ENCODE assay signal across 10 cellular contexts in genomic region chr17:58330544-58330996, GRCh38. TPM values are rescaled to one million over a fixed set of nuclear protein-coding genes. Genes with fewer than 3 reads are reported as not detected.
DNase-seq lines count a peak whose midpoint lies in the region; ATAC-seq, FAIRE-seq and TF ChIP-seq lines count a peak whose summit lies in the region.
"Had no signal": no experiment of that assay in that cellular context is flagged by ENCODE, and none has a peak within 500 bp of the region (broad histone marks: within the 10 kb centered on the region; RNA-seq: fewer than 3 reads in every experiment).

No MANE protein-coding gene starts in this region.

- H3K4me3 Mint-ChIP-seq in T-helper 2 cell treated with Interferon-gamma antibody and Interleukin-4, amounts not matched to agents 5 μg/mL and 100 μg/mL, for 36 hours = peak overlapping the region; percentile 99
- peak overlapping the region; percentile 98 for H3K4me3 Mint-ChIP-seq in dendritic cell treated with granulocyte-macrophage colony-stimulating factor and Interleukin-4, amounts not matched to agents 40 ng/mL and 50 ng/mL, for 4 days

- ATAC-seq in GM21786 (IDR thresholded peaks at IDR 0.05; ENCODE audit: unreplicated experiment) (no peak), GM21576 (IDR thresholded peaks at IDR 0.05; ENCODE audit: unreplicated experiment) (no peak)

- H3K4me1 Mint-ChIP-seq in T-helper 2 cell treated with Interferon-gamma antibody and Interleukin-4, amounts not matched to agents 5 μg/mL and 100 μg/mL, for 36 hours (ENCODE audit: low read depth) = peaks cover 38% of the 10 kb centered on the region
- H3K4me1 Mint-ChIP-seq in dendritic cell treated with granulocyte-macrophage colony-stimulating factor and Interleukin-4, amounts not matched to agents 40 ng/mL and 50 ng/mL, for 4 days (ENCODE audit: low read depth) = peaks cover 78% of the 10 kb centered on the region

- FAIRE-seq in GM19239 (lab: Jason Lieb, UNC) = no peak

- no peak for TF ChIP-seq CTCF in GM06990 (IDR thresholded peaks at IDR 0.05; ENCODE audit: insufficient read depth, low read length, poor library complexity, severe bottlenecking)
- no peak for TF ChIP-seq CTCF in spleen (IDR thresholded peaks at IDR 0.05 in 8 of 11, conservative IDR thresholded peaks at IDR 0.05 in 3 of 11)

- no peak for TF ChIP-seq POLR2A in spleen (IDR thresholded peaks at IDR 0.05)

- peaks cover 11% of the 10 kb centered on the region for H3K27me3 Mint-ChIP-seq in T-helper 2 cell treated with Interferon-gamma antibody and Interleukin-4, amounts not matched to agents 5 μg/mL and 100 μg/mL, for 36 hours (ENCODE audit: low read depth)
- H3K27me3 Mint-ChIP-seq in dendritic cell treated with granulocyte-macrophage colony-stimulating factor and Interleukin-4, amounts not matched to agents 40 ng/mL and 50 ng/mL, for 4 days = peaks cover 13% of the 10 kb centered on the region

- peaks cover 14% of the 10 kb centered on the region for H3K36me3 ChIP-seq in GM06990 (ENCODE audit: control insufficient read depth, insufficient read depth, low read length)
- peaks cover 0 to 24% (median 10%) of the 10 kb centered on the region in 6 donors for H3K36me3 ChIP-seq in spleen

- 10 to 59% (median 27%) methylated on average over 10 of the region's 10 CpGs for WGBS in spleen, 5 donors

- no peaks in the 10 kb centered on the region for H3K9me3 ChIP-seq in spleen

- intact Hi-C loops in dendritic cell treated with granulocyte-macrophage colony-stimulating factor and Interleukin-4, amounts not matched to agents 40 ng/mL and 50 ng/mL, for 4 days (cut with micrococcal nuclease) = no loop called here
- intact Hi-C loops in spleen (cut with DNase I; ENCODE audit: low total_unique reads) = no loop called here

- H3K4me3 ChIP-seq in GM06990 (replicated peaks; ENCODE audit: low read depth, low read length) (peak overlapping the region; percentile 92), spleen (peak overlapping the region; percentile 90 to 100 (median 96))

- H3K27me3 ChIP-seq in GM06990 (replicated peaks; ENCODE audit: control insufficient read depth, insufficient read depth, low read length) = no peaks in the 10 kb centered on the region
- H3K27me3 ChIP-seq in spleen (replicated peaks in 1 of 7) = peaks cover 0 to 10% (median 0%) of the 10 kb centered on the region in 7 donors

- peaks cover 7 to 83% (median 66%) of the 10 kb centered on the region in 6 donors for H3K4me1 ChIP-seq in spleen

- H3K9me3 Mint-ChIP-seq in T-helper 2 cell treated with Interferon-gamma antibody and Interleukin-4, amounts not matched to agents 5 μg/mL and 100 μg/mL, for 36 hours = no peaks in the 10 kb centered on the region
- H3K9me3 Mint-ChIP-seq in dendritic cell treated with granulocyte-macrophage colony-stimulating factor and Interleukin-4, amounts not matched to agents 40 ng/mL and 50 ng/mL, for 4 days = no peaks in the 10 kb centered on the region

- peak overlapping the region; percentile 36 to 100 (median 99) for H3K27ac ChIP-seq in spleen

- H3K36me3 Mint-ChIP-seq in T-helper 2 cell treated with Interferon-gamma antibody and Interleukin-4, amounts not matched to agents 5 μg/mL and 100 μg/mL, for 36 hours (ENCODE audit: low read depth) = peaks cover 48% of the 10 kb centered on the region
- H3K36me3 Mint-ChIP-seq in dendritic cell treated with granulocyte-macrophage colony-stimulating factor and Interleukin-4, amounts not matched to agents 40 ng/mL and 50 ng/mL, for 4 days (ENCODE audit: low read depth) = peaks cover 38% of the 10 kb centered on the region

- peak; percentile 77 for DNase-seq in GM06990 (ENCODE audit: extremely low read depth, insufficient read length)
- DNase-seq in T-helper 2 cell treated with Interferon-gamma antibody and Interleukin-4, amounts not matched to agents 5 μg/mL and 100 μg/mL, for 36 hours (ENCODE audit: low spot score) = no peak
- DNase-seq in spleen = no peak
- DNase-seq in NCI-H1048 (lab: John Stamatoyannopoulos, UW) = no peak
- DNase-seq in GM19239 (ENCODE audit: insufficient read length, low spot score) = no peak
- DNase-seq: cerebellar nuclear complex had no signal

- H3K27ac Mint-ChIP-seq in T-helper 2 cell treated with Interferon-gamma antibody and Interleukin-4, amounts not matched to agents 5 μg/mL and 100 μg/mL, for 36 hours = peak overlapping the region; percentile 99
- peak overlapping the region; percentile 100 for H3K27ac Mint-ChIP-seq in dendritic cell treated with granulocyte-macrophage colony-stimulating factor and Interleukin-4, amounts not matched to agents 40 ng/mL and 50 ng/mL, for 4 days

RNA-seq across cellular contexts. Expression of gene TSPOAP1, which starts 2.0 kb away (rescaled TPM):
- 10 to 100 TPM; 14.1 to 31.8 (median 18.5) TPM for total RNA-seq in spleen
- polyA plus RNA-seq in spleen = 10 to 100 TPM; 11.5 to 26.5 (median 24.3) TPM
- total RNA-seq: H4 had no signal

RNA-seq across cellular contexts. Expression of gene SUPT4H1, which starts 21.4 kb away (rescaled TPM):
- 10 to 100 TPM; 37.8 to 80.5 (median 64.0) TPM for total RNA-seq in spleen
- 100 to 1,000 TPM in 2 of 3 donors, 10 to 100 TPM in 1; 77.0 to 106 (median 104) TPM for polyA plus RNA-seq in spleen

RNA-seq across cellular contexts. Expression of gene MPO, which starts 49.8 kb away (rescaled TPM):
- 10 to 100 TPM in 5 of 7 donors, 1 to 10 TPM in 2; 5.8 to 75.7 (median 15.2) TPM for total RNA-seq in spleen
- polyA plus RNA-seq in spleen = 1 to 10 TPM in 2 of 3 donors, under 1 TPM in 1; 0.52 to 2.2 (median 2.0) TPM
- total RNA-seq: H4 had no signal
